ENCODE assay signal across 7 cellular contexts in the genomic region with DNA sequence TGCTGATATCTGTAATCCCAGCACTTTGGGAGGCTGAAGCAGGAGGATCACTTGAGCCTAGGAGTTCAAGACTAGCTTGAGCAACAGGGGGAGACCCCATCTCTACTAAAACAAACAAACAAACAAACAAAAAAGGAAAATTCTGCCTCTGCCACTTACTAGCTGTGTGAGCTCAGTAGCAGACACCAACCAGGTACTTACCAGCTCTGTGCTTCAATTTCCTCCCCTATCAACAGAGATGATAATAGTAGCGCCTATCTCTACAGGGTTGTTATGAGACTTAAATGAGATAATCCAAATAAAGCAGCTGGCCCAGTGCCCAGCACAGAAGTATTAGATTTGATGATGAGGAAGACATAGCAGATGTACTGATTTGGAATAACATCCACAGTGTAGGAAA.
DNase-seq lines count a peak whose midpoint lies in the region; ATAC-seq, FAIRE-seq and TF ChIP-seq lines count a peak whose summit lies in the region.
"Not testable (repeated sequence)": the region's sequence is repeated elsewhere in the genome, so short reads cannot be mapped to it uniquely, and the experiment has no call there.

No MANE protein-coding gene starts in this region.

- H3K9me3 ChIP-seq in BLaER1 treated with 17β-estradiol and CSF1 and Interleukin-3, amounts not matched to agents 10 nM and 100 nM (replicated peaks in 1 of 11); OCI-LY1 (ENCODE audit: low read length); GM12878 (replicated peaks; ENCODE audit: control insufficient read depth, insufficient read depth, low read length); endothelial cell of umbilical vein (replicated peaks; ENCODE audit: control insufficient read depth, insufficient read depth, low read length): not testable (repeated sequence)

- H3K4me2 ChIP-seq in BLaER1 treated with 17β-estradiol and CSF1 and Interleukin-3, amounts not matched to agents 10 nM and 100 nM, result peak overlapping the region; percentile 73 to 94 (median 84)
- H3K4me2 ChIP-seq in OCI-LY1 (ENCODE audit: low read length); GM12878 (ENCODE audit: control insufficient read depth, insufficient read depth); endothelial cell of umbilical vein (ENCODE audit: insufficient read depth, low read length): not testable (repeated sequence)

- not testable (repeated sequence) for TF ChIP-seq POLR2A in GM12878 (IDR thresholded peaks at IDR 0.05; ENCODE audit: low read depth, low read length); endothelial cell of umbilical vein (IDR thresholded peaks at IDR 0.05; ENCODE audit: low read depth, low read length)

- POLR2A ChIA-PET in activated CD4-positive, alpha-beta T cell treated with anti-CD3 and anti-CD28 coated beads for 36 hours (lab: Charles Lee); GM12878 (lab: Charles Lee); endothelial cell of umbilical vein (lab: Charles Lee): not testable (repeated sequence)

- peak overlapping the region in 1 of 10 experiments; percentile 26; a peak in 1 of 20 replicates for H3K4me3 ChIP-seq in BLaER1 treated with 17β-estradiol and CSF1 and Interleukin-3, amounts not matched to agents 10 nM and 100 nM
- not testable (repeated sequence) for H3K4me3 ChIP-seq in OCI-LY1 (ENCODE audit: low read depth, low read length, poor library complexity, severe bottlenecking); GM12878; endothelial cell of umbilical vein (replicated peaks in 1 of 3; ENCODE audit: insufficient read depth in 1 of 3, low read depth in 1 of 3, low read length in 3 of 3)

- peaks cover 0 to 47% (median 10%) of the 10 kb centered on the region in 11 experiments; a peak in 15 of 22 replicates for H3K36me3 ChIP-seq in BLaER1 treated with 17β-estradiol and CSF1 and Interleukin-3, amounts not matched to agents 10 nM and 100 nM
- H3K36me3 ChIP-seq in OCI-LY1 (ENCODE audit: insufficient read depth, low read length); GM12878 (ENCODE audit: control insufficient read depth in 2 of 2, insufficient read depth in 2 of 2, low read length in 1 of 2); endothelial cell of umbilical vein (ENCODE audit: control insufficient read depth in 2 of 2, extremely low read depth in 1 of 2, insufficient read depth in 2 of 2, low read length in 2 of 2): not testable (repeated sequence)

- TF ChIP-seq CTCF in OCI-LY1 (IDR thresholded peaks at IDR 0.05; ENCODE audit: low read length); GM12878 (IDR thresholded peaks at IDR 0.05 in 2 of 3, conservative IDR thresholded peaks at IDR 0.05 in 1 of 3; ENCODE audit: control insufficient read depth in 2 of 3, extremely low read depth in 1 of 3, insufficient read depth in 1 of 3, low read depth in 3 of 3, low read length in 3 of 3); endothelial cell of umbilical vein (IDR thresholded peaks at IDR 0.05; ENCODE audit: extremely low read depth in 1 of 2, insufficient read depth in 1 of 2, low read depth in 1 of 2, low read length in 2 of 2): not testable (repeated sequence)

- peaks cover 53 to 96% (median 86%) of the 10 kb centered on the region in 10 experiments for H3K4me1 ChIP-seq in BLaER1 treated with 17β-estradiol and CSF1 and Interleukin-3, amounts not matched to agents 10 nM and 100 nM
- peaks cover 21% of the 10 kb centered on the region for H3K4me1 ChIP-seq in OCI-LY1 (ENCODE audit: insufficient read depth, low read length, severe bottlenecking)
- not testable (repeated sequence) for H3K4me1 ChIP-seq in GM12878 (ENCODE audit: control insufficient read depth, insufficient read depth, low read length); endothelial cell of umbilical vein (ENCODE audit: control insufficient read depth, extremely low read depth, insufficient read depth, low read length)

- in situ Hi-C loops in GM12878 (cut with MboI), result not testable (repeated sequence)

- H3K9me1 ChIP-seq in endothelial cell of umbilical vein (replicated peaks; ENCODE audit: control insufficient read depth, extremely low read depth, insufficient read depth, low read length), result not testable (repeated sequence)

- H3K36me3 Mint-ChIP-seq in activated CD4-positive, alpha-beta T cell treated with anti-CD3 and anti-CD28 coated beads for 36 hours (ENCODE audit: low read depth), result peaks cover 14% of the 10 kb centered on the region
- peaks cover 53% of the 10 kb centered on the region for H3K36me3 Mint-ChIP-seq in stimulated activated effector memory CD8-positive, alpha-beta T cell treated with anti-CD3 and anti-CD28 coated beads, Interleukin-12 subunit alpha, Interleukin-12 subunit beta, amount 100 ng/mL, for 72 hours

- not testable (repeated sequence) for H3F3A ChIP-seq in OCI-LY1 (ENCODE audit: insufficient read depth, low read length)

- RAD21 ChIA-PET in GM12878 (lab: Charles Lee; ENCODE audit: unreplicated experiment), result not testable (repeated sequence)

- H3K9ac ChIP-seq in BLaER1 treated with 17β-estradiol and CSF1 and Interleukin-3, amounts not matched to agents 10 nM and 100 nM, result peak overlapping the region in 7 of 11 experiments; percentile 62 to 89 (median 82); a peak in 13 of 22 replicates
- H3K9ac ChIP-seq in OCI-LY1 (ENCODE audit: low read length); GM12878 (ENCODE audit: control insufficient read depth, insufficient read depth, low read length); endothelial cell of umbilical vein (replicated peaks; ENCODE audit: extremely low read depth, insufficient read depth, low read length): not testable (repeated sequence)

- not testable (repeated sequence) for H3K27me3 Mint-ChIP-seq in activated CD4-positive, alpha-beta T cell treated with anti-CD3 and anti-CD28 coated beads for 36 hours

- DNase-seq in activated CD4-positive, alpha-beta T cell treated with anti-CD3 and anti-CD28 coated beads for 36 hours; GM12878 (ENCODE audit: low read depth, low spot score); endothelial cell of umbilical vein (ENCODE audit: low read depth, low spot score); stimulated activated effector memory CD8-positive, alpha-beta T cell treated with anti-CD3 and anti-CD28 coated beads, Interleukin-12 subunit alpha, Interleukin-12 subunit beta, amount 100 ng/mL, for 72 hours (ENCODE audit: low spot score in 2 of 2): not testable (repeated sequence)

- SMC1A ChIA-PET in GM12878 (lab: Charles Lee; ENCODE audit: uncharacterized antibody, unreplicated experiment), result not testable (repeated sequence)

- not testable (repeated sequence) for H3K9me2 ChIP-seq in OCI-LY1 (ENCODE audit: low read depth, low read length)

- not testable (repeated sequence) for H2AFZ ChIP-seq in OCI-LY1 (ENCODE audit: low read length); GM12878 (ENCODE audit: control insufficient read depth, low read depth, low read length); endothelial cell of umbilical vein (ENCODE audit: low read depth, low read length)

- peak overlapping the region in 8 of 11 experiments; percentile 48 to 100 (median 94); a peak in 15 of 22 replicates for H3K27ac ChIP-seq in BLaER1 treated with 17β-estradiol and CSF1 and Interleukin-3, amounts not matched to agents 10 nM and 100 nM
- peak overlapping the region; percentile 75 for H3K27ac ChIP-seq in OCI-LY1 (ENCODE audit: low read depth, low read length, poor library complexity, severe bottlenecking)
- H3K27ac ChIP-seq in GM12878 (ENCODE audit: control insufficient read depth, insufficient read depth); endothelial cell of umbilical vein (ENCODE audit: insufficient read depth, low read depth, low read length): not testable (repeated sequence)

- CTCF ChIA-PET in activated CD4-positive, alpha-beta T cell treated with anti-CD3 and anti-CD28 coated beads for 36 hours (lab: Charles Lee); GM12878 (lab: Yijun Ruan, JAX); endothelial cell of umbilical vein (lab: Charles Lee): not testable (repeated sequence)

- not testable (repeated sequence) for FAIRE-seq in GM12878 (lab: Jason Lieb, UNC)
- peak; percentile 59 for FAIRE-seq in endothelial cell of umbilical vein (lab: Jason Lieb, UNC)

- intact Hi-C loops in activated CD4-positive, alpha-beta T cell treated with anti-CD3 and anti-CD28 coated beads for 36 hours (cut with DNase I, micrococcal nuclease); GM12878 (cut with micrococcal nuclease; ENCODE audit: unreplicated experiment); endothelial cell of umbilical vein (cut with micrococcal nuclease): not testable (repeated sequence)

- H3K9me3 Mint-ChIP-seq in activated CD4-positive, alpha-beta T cell treated with anti-CD3 and anti-CD28 coated beads for 36 hours (ENCODE audit: low read depth); stimulated activated effector memory CD8-positive, alpha-beta T cell treated with anti-CD3 and anti-CD28 coated beads, Interleukin-12 subunit alpha, Interleukin-12 subunit beta, amount 100 ng/mL, for 72 hours: not testable (repeated sequence)

- H3K27me3 ChIP-seq in BLaER1 treated with 17β-estradiol and CSF1 and Interleukin-3, amounts not matched to agents 10 nM and 100 nM; OCI-LY1 (ENCODE audit: insufficient read depth, low read length); GM12878 (replicated peaks in 1 of 2; ENCODE audit: control insufficient read depth in 2 of 2, insufficient read depth in 2 of 2, low read length in 1 of 2); endothelial cell of umbilical vein (ENCODE audit: control insufficient read depth in 2 of 2, insufficient read depth in 2 of 2, low read length in 2 of 2): not testable (repeated sequence)

- 88% methylated on average over 1 of the region's 1 CpG for WGBS in GM12878 (ENCODE audit: insufficient coverage, insufficient replicate concordance, low lambda C conversion rate, missing lambda C conversion rate)

- H3K27ac Mint-ChIP-seq in activated CD4-positive, alpha-beta T cell treated with anti-CD3 and anti-CD28 coated beads for 36 hours, result not testable (repeated sequence)
- peak overlapping the region; percentile 71 for H3K27ac Mint-ChIP-seq in stimulated activated effector memory CD8-positive, alpha-beta T cell treated with anti-CD3 and anti-CD28 coated beads, Interleukin-12 subunit alpha, Interleukin-12 subunit beta, amount 100 ng/mL, for 72 hours

- not testable (repeated sequence) for H3K79me2 ChIP-seq in OCI-LY1 (ENCODE audit: insufficient read depth, low read length); GM12878 (ENCODE audit: control insufficient read depth, insufficient read depth, low read length); endothelial cell of umbilical vein (ENCODE audit: control insufficient read depth, insufficient read depth, low read length)

- not testable (repeated sequence) for TF ChIP-seq EP300 in GM12878 (IDR thresholded peaks at IDR 0.05; ENCODE audit: borderline replicate concordance in 1 of 2, control insufficient read depth in 1 of 2, low read depth in 2 of 2, low read length in 2 of 2)

- dilution Hi-C loops in endothelial cell of umbilical vein (cut with MboI; ENCODE audit: extremely low pct_ligation_motif_present, low sequenced_read_pairs), result not testable (repeated sequence)

- TF ChIP-seq RAD21 in GM12878 (IDR thresholded peaks at IDR 0.05; ENCODE audit: insufficient read depth, low read depth, low read length), result not testable (repeated sequence)

- peaks cover 0 to 24% (median 0%) of the 10 kb centered on the region in 11 experiments; a peak in 6 of 22 replicates for H4K20me1 ChIP-seq in BLaER1 treated with 17β-estradiol and CSF1 and Interleukin-3, amounts not matched to agents 10 nM and 100 nM
- not testable (repeated sequence) for H4K20me1 ChIP-seq in OCI-LY1 (ENCODE audit: insufficient read depth, low read length); GM12878 (ENCODE audit: control insufficient read depth, insufficient read depth); endothelial cell of umbilical vein (replicated peaks; ENCODE audit: control insufficient read depth, extremely low read depth, insufficient read depth, low read length)

- H3K4me1 Mint-ChIP-seq in activated CD4-positive, alpha-beta T cell treated with anti-CD3 and anti-CD28 coated beads for 36 hours, result not testable (repeated sequence)
- H3K4me1 Mint-ChIP-seq in stimulated activated effector memory CD8-positive, alpha-beta T cell treated with anti-CD3 and anti-CD28 coated beads, Interleukin-12 subunit alpha, Interleukin-12 subunit beta, amount 100 ng/mL, for 72 hours, result peaks cover 27% of the 10 kb centered on the region

- not testable (repeated sequence) for H3K4me3 Mint-ChIP-seq in activated CD4-positive, alpha-beta T cell treated with anti-CD3 and anti-CD28 coated beads for 36 hours; stimulated activated effector memory CD8-positive, alpha-beta T cell treated with anti-CD3 and anti-CD28 coated beads, Interleukin-12 subunit alpha, Interleukin-12 subunit beta, amount 100 ng/mL, for 72 hours

- BruUV-seq in GM12878 (replicated peaks; lab: Mats Ljungman, UMichigan); endothelial cell of umbilical vein (replicated peaks; lab: Mats Ljungman, UMichigan): not testable (repeated sequence)

- ATAC-seq in HG02642 (IDR thresholded peaks at IDR 0.05; ENCODE audit: poor library complexity, unreplicated experiment) (peak; percentile 4), GM12878 (peak; percentile 27; the same call in 1 of the 3 replicates)
- ATAC-seq in activated CD4-positive, alpha-beta T cell treated with anti-CD3 and anti-CD28 coated beads for 36 hours, result peak; percentile 26
- not testable (repeated sequence) for ATAC-seq in stimulated activated effector memory CD8-positive, alpha-beta T cell treated with anti-CD3 and anti-CD28 coated beads, Interleukin-12 subunit alpha, Interleukin-12 subunit beta, amount 100 ng/mL, for 72 hours
